Comparison of ENCODE assay signal across 2 cellular contexts in genomic region chr2:216343221-216343985, GRCh38.
TF ChIP-seq lines count a peak whose summit lies in the region.

No MANE protein-coding gene starts in this region.

TF ChIP-seq in SK-N-SH, 30 proteins besides CTCF, POLR2A, EP300 and RAD21 (continued from another document):
- TF ChIP-seq NFIC (IDR thresholded peaks at IDR 0.05; ENCODE audit: borderline replicate concordance): no peak
- no peak for TF ChIP-seq CHD2 (IDR thresholded peaks at IDR 0.05; ENCODE audit: low read length, partially characterized antibody)
- TF ChIP-seq REST (IDR thresholded peaks at IDR 0.05; ENCODE audit: low read depth, low read length): no peak
- no peak for TF ChIP-seq RXRA (IDR thresholded peaks at IDR 0.05; ENCODE audit: borderline replicate concordance, low read depth)

TF ChIP-seq in SK-N-SH treated with all-trans-retinoic acid at 6 μM for 48 hours, 23 proteins besides CTCF, POLR2A, EP300 and RAD21 (continued from another document):
- TF ChIP-seq PATZ1 (CRISPR knock-in tag; IDR thresholded peaks at IDR 0.05; ENCODE audit: borderline replicate concordance): no peak
